In the genomic region with DNA sequence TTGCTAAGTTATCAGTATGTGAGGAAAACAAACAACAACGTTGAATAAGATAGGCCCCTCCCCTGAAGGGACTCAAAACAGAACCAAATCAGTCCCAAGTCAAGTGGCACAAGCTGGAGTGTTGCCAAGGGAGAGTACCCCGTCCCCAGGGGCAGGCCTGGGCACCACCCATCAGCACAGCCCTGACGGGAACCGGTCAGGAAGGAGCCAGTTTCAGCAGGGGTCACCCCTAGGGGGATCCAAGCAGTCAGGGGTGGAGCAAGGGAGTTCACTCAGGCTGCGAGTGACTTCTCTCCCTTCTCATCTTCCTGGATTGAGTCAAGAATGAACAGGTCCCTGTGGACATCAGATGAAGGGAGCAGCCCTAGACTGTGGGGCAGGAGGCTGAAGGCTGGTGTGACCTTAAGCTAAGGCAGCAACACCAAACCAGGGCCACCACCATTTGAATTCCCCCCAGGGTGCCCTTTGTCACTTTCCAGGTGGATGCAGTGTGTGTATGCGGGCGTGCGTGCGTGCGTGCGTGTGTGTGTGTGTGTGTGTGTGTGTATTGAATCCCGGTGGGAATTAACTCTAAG, we compare ENCODE assay signal across 3 cellular contexts. TPM values are rescaled to one million over a fixed set of nuclear protein-coding genes. Genes with fewer than 3 reads are reported as not detected.
"Had no signal": no experiment of that assay in that cellular context is flagged by ENCODE, and none has a peak within 500 bp of the region (broad histone marks: within the 10 kb centered on the region; RNA-seq: fewer than 3 reads in every experiment).

No MANE protein-coding gene starts in this region.

RNA-seq across cellular contexts. Expression of a gene that starts 14.8 kb away (rescaled TPM):
- total RNA-seq: mononuclear cell, occipital lobe, posterior vena cava had no signal
